2 cellular contexts compared by ENCODE assay signal in the genomic region with DNA sequence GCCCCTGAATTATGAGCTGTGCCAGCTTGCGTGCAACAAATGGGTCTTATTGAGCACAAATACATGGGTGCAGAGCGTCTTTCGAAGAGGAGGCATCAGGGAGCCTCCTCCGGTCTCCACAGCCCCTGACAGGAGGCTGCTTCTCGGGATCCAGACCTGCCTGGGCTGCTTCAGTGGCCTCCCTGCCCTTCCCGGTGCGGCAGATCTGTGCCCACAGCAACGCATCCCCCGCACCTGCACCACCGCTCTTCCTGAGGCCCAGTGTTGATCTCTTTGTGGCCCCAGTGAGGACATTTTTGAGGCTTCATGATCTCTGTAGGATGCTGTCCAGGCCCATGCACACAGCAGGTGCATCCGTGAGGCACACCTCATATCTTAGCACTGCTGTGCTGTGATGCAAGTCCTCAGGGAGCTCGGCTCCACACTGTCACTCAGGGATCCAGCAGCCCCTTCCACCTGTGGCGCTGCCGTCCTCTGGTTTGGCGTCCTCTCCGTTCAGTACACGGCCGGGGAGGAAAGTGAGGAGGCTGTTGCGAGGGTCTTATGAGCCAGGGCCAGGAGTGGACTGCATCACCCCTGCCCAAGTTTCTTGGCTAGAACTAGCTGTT.
A peak's percentile ranks its signal among the peaks of the same experiment; 100 is the strongest.
TF ChIP-seq lines count a peak whose summit lies in the region.

No MANE protein-coding gene starts in this region.

TF ChIP-seq in HepG2, 621 proteins besides CTCF, POLR2A, EP300 and RAD21:
- peak; percentile 96 for TF ChIP-seq ZNF333 (CRISPR knock-in tag; IDR thresholded peaks at IDR 0.05; ENCODE audit: borderline replicate concordance)
- TF ChIP-seq SAFB2 (CRISPR knock-in tag; IDR thresholded peaks at IDR 0.05; ENCODE audit: borderline replicate concordance, low read depth) = no peak

TF ChIP-seq in GM12878, 131 proteins besides CTCF, POLR2A, EP300 and RAD21:
- TF ChIP-seq DPF2 (IDR thresholded peaks at IDR 0.05) (no peak), SREBF1 (IDR thresholded peaks at IDR 0.05; ENCODE audit: low read length) (no peak), STAT1 (conservative IDR thresholded peaks at IDR 0.05) (no peak), JUND (IDR thresholded peaks at IDR 0.05; ENCODE audit: low read depth, low read length) (no peak), BMI1 (IDR thresholded peaks at IDR 0.05; ENCODE audit: borderline replicate concordance) (no peak), IKZF2 (IDR thresholded peaks at IDR 0.05) (no peak), RUNX3 (IDR thresholded peaks at IDR 0.05; ENCODE audit: low read length) (no peak), FOXK2 (IDR thresholded peaks at IDR 0.05) (no peak), FOS (IDR thresholded peaks at IDR 0.05; ENCODE audit: borderline replicate concordance, extremely low read depth, insufficient read length) (no peak), HDAC6 (IDR thresholded peaks at IDR 0.05; ENCODE audit: unreplicated experiment) (no peak)
- TF ChIP-seq, protein P1, sequence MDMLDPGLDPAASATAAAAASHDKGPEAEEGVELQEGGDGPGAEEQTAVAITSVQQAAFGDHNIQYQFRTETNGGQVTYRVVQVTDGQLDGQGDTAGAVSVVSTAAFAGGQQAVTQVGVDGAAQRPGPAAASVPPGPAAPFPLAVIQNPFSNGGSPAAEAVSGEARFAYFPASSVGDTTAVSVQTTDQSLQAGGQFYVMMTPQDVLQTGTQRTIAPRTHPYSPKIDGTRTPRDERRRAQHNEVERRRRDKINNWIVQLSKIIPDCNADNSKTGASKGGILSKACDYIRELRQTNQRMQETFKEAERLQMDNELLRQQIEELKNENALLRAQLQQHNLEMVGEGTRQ (IDR thresholded peaks at IDR 0.05; ENCODE audit: borderline replicate concordance, low read depth, low read length) = no peak
- TF ChIP-seq, protein P2, sequence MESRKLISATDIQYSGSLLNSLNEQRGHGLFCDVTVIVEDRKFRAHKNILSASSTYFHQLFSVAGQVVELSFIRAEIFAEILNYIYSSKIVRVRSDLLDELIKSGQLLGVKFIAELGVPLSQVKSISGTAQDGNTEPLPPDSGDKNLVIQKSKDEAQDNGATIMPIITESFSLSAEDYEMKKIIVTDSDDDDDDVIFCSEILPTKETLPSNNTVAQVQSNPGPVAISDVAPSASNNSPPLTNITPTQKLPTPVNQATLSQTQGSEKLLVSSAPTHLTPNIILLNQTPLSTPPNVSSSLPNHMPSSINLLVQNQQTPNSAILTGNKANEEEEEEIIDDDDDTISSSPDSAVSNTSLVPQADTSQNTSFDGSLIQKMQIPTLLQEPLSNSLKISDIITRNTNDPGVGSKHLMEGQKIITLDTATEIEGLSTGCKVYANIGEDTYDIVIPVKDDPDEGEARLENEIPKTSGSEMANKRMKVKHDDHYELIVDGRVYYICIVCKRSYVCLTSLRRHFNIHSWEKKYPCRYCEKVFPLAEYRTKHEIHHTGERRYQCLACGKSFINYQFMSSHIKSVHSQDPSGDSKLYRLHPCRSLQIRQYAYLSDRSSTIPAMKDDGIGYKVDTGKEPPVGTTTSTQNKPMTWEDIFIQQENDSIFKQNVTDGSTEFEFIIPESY (IDR thresholded peaks at IDR 0.05) = no peak
